ENCODE assay signal across 22 cellular contexts in the genomic region with DNA sequence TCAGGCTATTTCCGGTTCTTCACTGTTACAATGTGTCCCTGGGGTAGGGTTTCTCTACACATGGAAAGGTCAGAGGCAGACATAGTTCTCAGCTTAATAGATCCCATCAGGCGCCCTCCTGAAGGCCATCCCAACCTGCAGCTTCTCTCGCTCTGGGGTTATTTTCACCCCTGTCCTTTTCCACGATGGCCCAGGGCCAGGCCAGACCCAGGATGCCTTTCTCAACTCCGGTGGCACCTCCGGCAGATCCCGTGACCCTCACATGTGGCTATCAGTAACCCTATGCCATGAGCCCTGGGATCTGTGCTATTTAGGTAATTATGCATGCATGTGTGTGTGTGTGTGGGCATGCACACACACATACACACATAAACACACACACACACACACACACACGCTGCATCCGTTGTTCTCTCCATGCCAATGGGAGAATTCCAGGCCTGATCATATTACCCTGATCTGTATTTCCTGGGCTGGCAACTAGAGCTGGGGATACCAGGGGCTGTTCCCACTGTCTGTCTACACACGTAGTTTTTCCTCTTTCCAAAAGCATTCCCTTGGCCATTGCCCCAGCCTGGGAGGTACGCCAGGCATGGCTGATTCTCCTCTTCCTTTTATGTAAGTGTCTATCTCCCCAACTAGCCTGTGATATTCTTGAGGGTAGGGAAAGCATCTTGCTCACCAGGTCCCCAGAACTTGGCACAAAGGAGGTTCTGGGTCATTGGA. TPM values are rescaled to one million over a fixed set of nuclear protein-coding genes. Genes with fewer than 3 reads are reported as not detected.
DNase-seq lines count a peak whose midpoint lies in the region; ATAC-seq, FAIRE-seq and TF ChIP-seq lines count a peak whose summit lies in the region.
"Had no signal": no experiment of that assay in that cellular context is flagged by ENCODE, and none has a peak within 500 bp of the region (broad histone marks: within the 10 kb centered on the region; RNA-seq: fewer than 3 reads in every experiment).

No MANE protein-coding gene starts in this region.

- in situ Hi-C loops in G401 (cut with HindIII; ENCODE audit: low sequenced_read_pairs), result no loop called here

- H3K27me3 ChIP-seq in H1 (replicated peaks in 1 of 4; ENCODE audit: control insufficient read depth in 3 of 4, extremely low read depth in 1 of 4, insufficient read depth in 3 of 4, low read length in 3 of 4), result no peaks in the 10 kb centered on the region
- H3K27me3 ChIP-seq in skeletal muscle tissue (ENCODE audit: control insufficient read depth in 3 of 3, insufficient read depth in 3 of 3, low read length in 3 of 3), result no peaks in the 10 kb centered on the region
- H3K27me3 ChIP-seq: BE2C had no signal

- H3K4ac ChIP-seq in H1 (replicated peaks; ENCODE audit: insufficient read length, low read depth, low read length), result no peak overlapping the region

- no peak overlapping the region; the same call in 1 of the 2 replicates for H2AK5ac ChIP-seq in H1 (ENCODE audit: low read depth, low read length)

- H2AFZ ChIP-seq in H1 (ENCODE audit: low read length), result no peak overlapping the region

- no peak overlapping the region for H3K18ac ChIP-seq in H1 (ENCODE audit: extremely low read depth, low read length)

- no peak overlapping the region for H4K5ac ChIP-seq in H1 (ENCODE audit: insufficient read length, low read depth, low read length)

- ATAC-seq in left lobe of liver (peak; percentile 4), HG03196 (IDR thresholded peaks at IDR 0.05; ENCODE audit: unreplicated experiment) (no peak)
- ATAC-seq: PC-3 had no signal

- H2BK5ac ChIP-seq in H1 (ENCODE audit: low read depth, low read length), result no peak overlapping the region

- POLR2A ChIA-PET in H1 (lab: Charles Lee; ENCODE audit: partially characterized antibody), result no interaction called here

- H3K9me3 ChIP-seq in H1 (ENCODE audit: insufficient read depth in 2 of 2, low read depth in 1 of 2, low read length in 1 of 2), result no peaks in the 10 kb centered on the region
- no peaks in the 10 kb centered on the region for H3K9me3 ChIP-seq in skeletal muscle tissue (ENCODE audit: control insufficient read depth in 3 of 3, low read length in 3 of 3)
- H3K9me3 ChIP-seq: BE2C had no signal

- CTCF ChIA-PET in H1 (lab: Charles Lee; ENCODE audit: partially characterized antibody), result interaction anchor here (0.9 to 3.0 kb wide), 7 partner anchors 9 to 437 kb away, joined by 3 to 17 read pairs (median 3); no protein-coding TSS in a partner anchor

- H3K27ac ChIP-seq in H1 (ENCODE audit: low read depth, low read length), result no peak overlapping the region
- H3K27ac ChIP-seq in skeletal muscle tissue (ENCODE audit: low read depth, low read length), result peak overlapping the region; percentile 91

- peak; percentile 6 for DNase-seq in G401 (ENCODE audit: low spot score)
- no peak for DNase-seq in H1 (ENCODE audit: low read depth in 1 of 2, low spot score in 2 of 2)
- DNase-seq in left lobe of liver (ENCODE audit: low spot score), result no peak
- no peak for DNase-seq in activated CD4-positive, alpha-beta T cell treated with anti-CD3 and anti-CD28 coated beads, Interleukin-2, amount 50 U/mL, for 1 hour
- DNase-seq in NCI-H524 (lab: John Stamatoyannopoulos, UW), result no peak
- DNase-seq: BE2C; CD4-positive, CD25-positive, alpha-beta regulatory T cell; COR-L47; GDM1; H7; Kasumi-1; NCI-H1092 treated with DMSO at 0.1 percent for 48 hours; NCI-H146; NCI-H2081 treated with DMSO at 0.1 percent for 48 hours; NCI-H510A treated with DMSO at 0.1 percent for 48 hours; NCI-H82; PC-3; RPMI8226 had no signal

- FAIRE-seq in H1 (lab: Jason Lieb, UNC), result no peak
- FAIRE-seq: A204.1 had no signal

- H3K4me1 ChIP-seq in H1 (replicated peaks in 1 of 4; ENCODE audit: control insufficient read depth in 3 of 4, insufficient read depth in 4 of 4, low read length in 3 of 4), result peaks cover 0 to 10% (median 4%) of the 10 kb centered on the region in 4 experiments; a peak in 5 of 7 replicates
- H3K4me1 ChIP-seq in skeletal muscle tissue (ENCODE audit: control insufficient read depth in 3 of 3, insufficient read depth in 3 of 3, low read length in 3 of 3), result peaks cover 41 to 69% (median 56%) of the 10 kb centered on the region in 3 donors
- H3K4me1 ChIP-seq: BE2C had no signal

- H3K4me3 ChIP-seq in H1 (ENCODE audit: extremely low read depth in 1 of 4, insufficient read depth in 2 of 4, low read depth in 3 of 4, low read length in 4 of 4) (no peak overlapping the region), skeletal muscle tissue (ENCODE audit: low read length in 3 of 3) (peak overlapping the region in 2 of 3 donors; percentile 38 to 40)

- H4K20me1 ChIP-seq in H1 (replicated peaks in 1 of 2; ENCODE audit: control insufficient read depth in 1 of 2, insufficient read depth in 2 of 2, low read length in 2 of 2), result no peaks in the 10 kb centered on the region

- H3K56ac ChIP-seq in H1 (replicated peaks; ENCODE audit: insufficient read length, low read depth, low read length), result no peak overlapping the region

- H4K91ac ChIP-seq in H1 (replicated peaks; ENCODE audit: insufficient read length, low read length), result no peak overlapping the region

- H2BK15ac ChIP-seq in H1 (ENCODE audit: low read length), result 0 out of 2 replicates have a peak overlapping the region, but pooled peaks have one; percentile 92

- H4K8ac ChIP-seq in H1 (ENCODE audit: extremely low read depth, insufficient read depth, low read length), result no peak overlapping the region

- H3K14ac ChIP-seq in H1 (ENCODE audit: insufficient read length), result no peak overlapping the region

- H3K79me1 ChIP-seq in H1 (ENCODE audit: low read depth, low read length), result no peaks in the 10 kb centered on the region

- H3K79me2 ChIP-seq in H1 (ENCODE audit: control insufficient read depth in 1 of 2, insufficient read depth in 2 of 2, low read length in 2 of 2), result no peaks in the 10 kb centered on the region

- no peak overlapping the region for H3K4me2 ChIP-seq in H1 (ENCODE audit: insufficient read depth in 1 of 2, low read depth in 2 of 2, low read length in 2 of 2)

- TF ChIP-seq CTCF in H1 (IDR thresholded peaks at IDR 0.05; ENCODE audit: control extremely low read depth in 1 of 3, insufficient read depth in 1 of 3, low read depth in 1 of 3, low read length in 3 of 3), result no peak

- H2BK20ac ChIP-seq in H1 (ENCODE audit: low read length), result no peak overlapping the region

- H3K23me2 ChIP-seq in H1 (ENCODE audit: low read depth, low read length), result peaks cover 6% of the 10 kb centered on the region; the same call in 1 of the 2 replicates

- H3K9ac ChIP-seq in H1 (replicated peaks in 1 of 4; ENCODE audit: extremely low read depth in 1 of 4, low read depth in 3 of 4, low read length in 3 of 4) (no peak overlapping the region), skeletal muscle tissue (ENCODE audit: low read depth in 1 of 3, low read length in 3 of 3) (peak overlapping the region; percentile 54 to 68 (median 66))

- H2BK120ac ChIP-seq in H1 (replicated peaks; ENCODE audit: low read depth, low read length), result no peak overlapping the region

- no peak for TF ChIP-seq POLR2A in H1 (IDR thresholded peaks at IDR 0.05; ENCODE audit: control extremely low read depth in 1 of 2, low read depth in 2 of 2, low read length in 2 of 2)

- no peak overlapping the region for H2BK12ac ChIP-seq in H1 (ENCODE audit: low read depth, low read length)

- no peak for TF ChIP-seq RAD21 in H1 (IDR thresholded peaks at IDR 0.05 in 1 of 2, conservative IDR thresholded peaks at IDR 0.05 in 1 of 2; ENCODE audit: low read depth in 2 of 2, low read length in 2 of 2)

- no peak overlapping the region for H3K23ac ChIP-seq in H1 (ENCODE audit: insufficient read length)

- TF ChIP-seq EP300 in H1 (IDR thresholded peaks at IDR 0.05; ENCODE audit: borderline replicate concordance in 1 of 2, low read depth in 2 of 2, low read length in 2 of 2), result no peak

- H3K36me3 ChIP-seq in H1 (ENCODE audit: control insufficient read depth in 2 of 4, insufficient read depth in 4 of 4, low read length in 3 of 4), result no peaks in the 10 kb centered on the region
- H3K36me3 ChIP-seq in skeletal muscle tissue (ENCODE audit: control insufficient read depth in 3 of 3, insufficient read depth in 3 of 3, low read length in 3 of 3), result no peaks in the 10 kb centered on the region
- H3K36me3 ChIP-seq: BE2C had no signal

- WGBS in H1 (ENCODE audit: extremely low coverage in 1 of 2, insufficient coverage in 1 of 2, insufficient read length in 1 of 2, insufficient replicate concordance in 2 of 2, low coverage in 1 of 2, low lambda C conversion rate in 2 of 2, missing lambda C conversion rate in 1 of 2), 2 experiments, result 86% methylated on average over 11 of the region's 11 CpGs; no CpG with 5 or more reads in 1 of the 2 experiments

TF ChIP-seq in H1, 55 proteins besides CTCF, POLR2A, EP300 and RAD21:
- TF ChIP-seq TAF1 (IDR thresholded peaks at IDR 0.05; ENCODE audit: low read depth, low read length), result no peak
- TF ChIP-seq KDM5A (IDR thresholded peaks at IDR 0.05; ENCODE audit: low read length), result no peak
- TF ChIP-seq, protein P1, sequence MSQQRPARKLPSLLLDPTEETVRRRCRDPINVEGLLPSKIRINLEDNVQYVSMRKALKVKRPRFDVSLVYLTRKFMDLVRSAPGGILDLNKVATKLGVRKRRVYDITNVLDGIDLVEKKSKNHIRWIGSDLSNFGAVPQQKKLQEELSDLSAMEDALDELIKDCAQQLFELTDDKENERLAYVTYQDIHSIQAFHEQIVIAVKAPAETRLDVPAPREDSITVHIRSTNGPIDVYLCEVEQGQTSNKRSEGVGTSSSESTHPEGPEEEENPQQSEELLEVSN (IDR thresholded peaks at IDR 0.05), result no peak
- TF ChIP-seq YY1 (IDR thresholded peaks at IDR 0.05; ENCODE audit: low read depth, low read length), result no peak
- TF ChIP-seq SP1 (IDR thresholded peaks at IDR 0.05; ENCODE audit: low read depth, low read length), result no peak
- TF ChIP-seq SUZ12 (IDR thresholded peaks at IDR 0.05; ENCODE audit: low read length), result no peak
- TF ChIP-seq NRF1 (IDR thresholded peaks at IDR 0.05; ENCODE audit: low read depth, low read length), result no peak
- TF ChIP-seq FOSL1 (IDR thresholded peaks at IDR 0.05; ENCODE audit: insufficient read depth, low read depth, low read length), result no peak
- TF ChIP-seq SP4 (IDR thresholded peaks at IDR 0.05; ENCODE audit: low read length), result no peak
- TF ChIP-seq JUND (IDR thresholded peaks at IDR 0.05; ENCODE audit: low read length), result no peak

RNA-seq across cellular contexts. Expression of gene NOS1, which starts 51.2 kb away (rescaled TPM):
- not detected in 2 replicates for total RNA-seq in G401 (2014; rRNA removed; shearing (Covaris generic))
- 1.9 and 2.0 TPM in 2 replicates for total RNA-seq in H1 (2021; fragmentation: NEBNext Ultra II Directional; extraction: Animal tissue kit (Norgen Biotek cat#: 25700))
- polyA plus RNA-seq in H1 (2011; rRNA removed), result 1.5 and 1.8 TPM in 2 replicates
- 1.1 TPM for polyA plus RNA-seq in H1 (2011; cell fraction: cytosol; rRNA removed)
- 3.3 TPM for polyA plus RNA-seq in H1 (2011; cell fraction: nucleus; rRNA removed)
- polyA plus RNA-seq in H1 (2012, experiment 1 of 2), result 2.0 to 2.8 TPM (median 2.4 TPM) in 4 replicates
- polyA plus RNA-seq in H1 (2012, experiment 2 of 2), result 0.97 TPM
- 0.73 TPM for polyA plus RNA-seq in H1 (2013, experiment 1 of 2)
- polyA plus RNA-seq in H1 (2013, experiment 2 of 2), result 0.59 TPM
- 6.5 and 6.6 TPM in 2 replicates for polyA minus RNA-seq in H1 (2011; rRNA and poly(A)+ RNA removed)
- 2.8 TPM for polyA minus RNA-seq in H1 (2011; cell fraction: cytosol; rRNA and poly(A)+ RNA removed)
- 5.0 TPM for polyA minus RNA-seq in H1 (2011; cell fraction: nucleus; rRNA and poly(A)+ RNA removed)
- total RNA-seq in left lobe of liver, result 0.08 TPM
- total RNA-seq in skeletal muscle tissue, result 0.52 TPM
- total RNA-seq: CD4-positive, CD25-positive, alpha-beta regulatory T cell had no signal
- polyA plus RNA-seq: CD4-positive, CD25-positive, alpha-beta regulatory T cell; IgD-negative memory B cell had no signal

Comparison
In these comparisons a context has a peak if more than half of its experiments do, and no peak if none do; other contexts are left out.
1. H3K4me3 ChIP-seq: peak in skeletal muscle tissue (2 of 3); none in H1 (0 of 4).
2. H3K9ac ChIP-seq: peak in skeletal muscle tissue (3 of 3); none in H1 (0 of 4).